21 cellular contexts compared by ENCODE assay signal in genomic region chrX:54048413-54048812, GRCh38. TPM values are rescaled to one million over a fixed set of nuclear protein-coding genes. Genes with fewer than 3 reads are reported as not detected.
DNase-seq lines count a peak whose midpoint lies in the region; ATAC-seq, FAIRE-seq and TF ChIP-seq lines count a peak whose summit lies in the region.
"Had no signal": no experiment of that assay in that cellular context is flagged by ENCODE, and none has a peak within 500 bp of the region (broad histone marks: within the 10 kb centered on the region; RNA-seq: fewer than 3 reads in every experiment).

No MANE protein-coding gene starts in this region.

- no peaks in the 10 kb centered on the region for H3K9me1 ChIP-seq in K562 (ENCODE audit: control insufficient read depth, insufficient read depth, low read length)

- ATAC-seq in GM23338: no peak
- ATAC-seq in K562: no peak
- no peak for ATAC-seq in GM18517 (IDR thresholded peaks at IDR 0.05; ENCODE audit: unreplicated experiment)
- no peak for ATAC-seq in HG03565 (IDR thresholded peaks at IDR 0.05; ENCODE audit: unreplicated experiment)
- ATAC-seq: HCT116, SK-N-SH treated with all-trans-retinoic acid at 6 μM for 48 hours had no signal

- no peak for FAIRE-seq in K562 (lab: Jason Lieb, UNC)
- FAIRE-seq: D721Med, HTR-8/SVneo had no signal

- intact Hi-C loops in K562 (cut with micrococcal nuclease): loop anchor here (10.0 kb wide), 2 partner anchors 364 to 586 kb away; partner anchors contain the start of gene HUWE1

- in situ Hi-C loops in K562 (cut with MboI): no loop called here

- H3K36me3 ChIP-seq in GM23338 (ENCODE audit: insufficient read depth) (no peaks in the 10 kb centered on the region), K562 (ENCODE audit: control insufficient read depth, insufficient read depth, low read length) (no peaks in the 10 kb centered on the region), neural cell (ENCODE audit: insufficient read depth, low read length) (no peaks in the 10 kb centered on the region)

- H3K27me3 ChIP-seq in GM23338 (ENCODE audit: insufficient read depth) (no peaks in the 10 kb centered on the region), K562 (ENCODE audit: control insufficient read depth in 2 of 2, insufficient read depth in 2 of 2, low read length in 2 of 2) (no peaks in the 10 kb centered on the region), neural cell (ENCODE audit: insufficient read depth, low read depth, low read length) (no peaks in the 10 kb centered on the region)

- no peak overlapping the region for H3K4me3 Mint-ChIP-seq in GM23338
- H3K4me3 Mint-ChIP-seq: CD14-positive monocyte had no signal

- no peak for TF ChIP-seq RAD21 in K562 (CRISPR knock-in tag; conservative IDR thresholded peaks at IDR 0.05 in 1 of 2, IDR thresholded peaks at IDR 0.05 in 1 of 2)
- no peak for TF ChIP-seq RAD21 in neural cell (conservative IDR thresholded peaks at IDR 0.05)

- H3K4me3 ChIP-seq in GM23338 (no peak overlapping the region), K562 (no peak overlapping the region), neural cell (ENCODE audit: low read length) (no peak overlapping the region)

- DNase-seq in NCI-H2107 treated with DMSO at 0.1 percent for 48 hours (lab: John Stamatoyannopoulos, UW; ENCODE audit: unreplicated experiment): peak; percentile 42
- no peak for DNase-seq in NCI-H2107 (lab: John Stamatoyannopoulos, UW)
- no peak for DNase-seq in GM23338 (ENCODE audit: low spot score)
- DNase-seq in K562 (ENCODE audit: extremely low read depth in 1 of 4, low spot score in 3 of 4): no peak
- DNase-seq in kidney glomerular epithelial cell (lab: John Stamatoyannopoulos, UW): no peak
- DNase-seq: DMS79; Kasumi-1; NCI-H1048; NCI-H1417 treated with DMSO at 0.1 percent for 48 hours; NCI-H1930; NCI-H2171; NK-92 treated with Interleukin-12 subunit alpha and Interleukin-12 subunit beta, amount 100 ng/mL, for 24 hours had no signal

- H3K27ac ChIP-seq in GM23338 (ENCODE audit: low read depth): no peak overlapping the region
- H3K27ac ChIP-seq in K562 (ENCODE audit: extremely low read depth, low read depth, low read length): no peak overlapping the region
- H3K27ac ChIP-seq in neural cell (ENCODE audit: low read length): peak overlapping the region; percentile 8
- H3K27ac ChIP-seq: RWPE1 had no signal

- H2AFZ ChIP-seq in GM23338: 0 out of 2 replicates have a peak overlapping the region, but pooled peaks have one; percentile 18
- H2AFZ ChIP-seq in K562 (ENCODE audit: low read depth, low read length): no peak overlapping the region
- no peak overlapping the region for H2AFZ ChIP-seq in neural cell (ENCODE audit: low read depth, low read length)

- H3K4me1 ChIP-seq in GM23338 (ENCODE audit: insufficient read depth) (peaks cover 3% of the 10 kb centered on the region; the same call in 1 of the 2 replicates), K562 (replicated peaks in 1 of 2; ENCODE audit: control insufficient read depth in 2 of 2, insufficient read depth in 2 of 2, low read length in 2 of 2) (peaks cover 0 to 6% of the 10 kb centered on the region in 2 experiments; a peak in 3 of 5 replicates)

- H3K36me3 Mint-ChIP-seq in GM23338 (ENCODE audit: low read depth): peaks cover under 1% of the 10 kb centered on the region; the same call in 2 of the 3 replicates
- H3K36me3 Mint-ChIP-seq: CD14-positive monocyte had no signal

- POLR2A ChIA-PET in K562 (lab: Yijun Ruan, JAX): no interaction called here

- no peaks in the 10 kb centered on the region for H4K20me1 ChIP-seq in GM23338 (replicated peaks; ENCODE audit: insufficient read depth)
- H4K20me1 ChIP-seq in K562 (replicated peaks; ENCODE audit: control insufficient read depth, insufficient read depth, low read length): no peaks in the 10 kb centered on the region
- H4K20me1 ChIP-seq in neural cell (ENCODE audit: insufficient read depth): no peaks in the 10 kb centered on the region

- peaks cover 30% of the 10 kb centered on the region for H3K4me1 Mint-ChIP-seq in GM23338

- no peak for TF ChIP-seq CTCF in GM23338 (conservative IDR thresholded peaks at IDR 0.05; ENCODE audit: low read depth in 2 of 2)
- no peak for TF ChIP-seq CTCF in K562 (IDR thresholded peaks at IDR 0.05 in 2 of 3, conservative IDR thresholded peaks at IDR 0.05 in 1 of 3; ENCODE audit: insufficient read depth in 2 of 3, low read depth in 1 of 3, low read length in 3 of 3)
- TF ChIP-seq CTCF in neural cell (IDR thresholded peaks at IDR 0.05; ENCODE audit: poor library complexity, severe bottlenecking): no peak

- H3K9me3 Mint-ChIP-seq in GM23338: peaks cover 4% of the 10 kb centered on the region; the same call in 2 of the 3 replicates

- BruUV-seq in K562 (replicated peaks; lab: Mats Ljungman, UMichigan): no TSS peak

- H3K9ac ChIP-seq in K562 (ENCODE audit: insufficient read depth in 1 of 2, low read depth in 2 of 2, low read length in 2 of 2) (no peak overlapping the region), neural cell (ENCODE audit: low read length) (no peak overlapping the region)

- H3K27me3 Mint-ChIP-seq in GM23338 (ENCODE audit: insufficient read depth, low read depth, poor library complexity): peaks cover 3% of the 10 kb centered on the region

- H3K79me2 ChIP-seq in GM23338 (replicated peaks; ENCODE audit: insufficient read depth) (no peaks in the 10 kb centered on the region), K562 (ENCODE audit: control insufficient read depth, insufficient read depth, low read length) (peaks cover 4% of the 10 kb centered on the region), neural cell (replicated peaks; ENCODE audit: insufficient read depth, low read length) (no peaks in the 10 kb centered on the region)

- H3K27ac Mint-ChIP-seq in GM23338: peak overlapping the region; percentile 59; the same call in 1 of the 2 replicates

- CTCF ChIA-PET in K562 (lab: Yijun Ruan, JAX; ENCODE audit: low intra/inter-chr PET ratio): no interaction called here

- no peaks in the 10 kb centered on the region for H3K9me3 ChIP-seq in K562 (replicated peaks; ENCODE audit: control insufficient read depth, insufficient read depth, low read depth, low read length)
- no peaks in the 10 kb centered on the region for H3K9me3 ChIP-seq in neural cell (ENCODE audit: low read length)

- TF ChIP-seq POLR2A in K562 (conservative IDR thresholded peaks at IDR 0.05): no peak

- TF ChIP-seq EP300 in K562 (IDR thresholded peaks at IDR 0.05; ENCODE audit: low read length) (no peak), neural cell (conservative IDR thresholded peaks at IDR 0.05; ENCODE audit: poor library complexity, severe bottlenecking) (no peak)

- H3K4me2 ChIP-seq in GM23338 (no peak overlapping the region), K562 (ENCODE audit: insufficient read depth, low read length) (no peak overlapping the region), neural cell (ENCODE audit: low read length) (no peak overlapping the region)

- H3K9me2 ChIP-seq in GM23338 (ENCODE audit: insufficient read depth): no peaks in the 10 kb centered on the region
- H3K9me2 ChIP-seq in neural cell (ENCODE audit: insufficient read depth, low read length): no peaks in the 10 kb centered on the region

- WGBS in K562 (ENCODE audit: insufficient coverage, low coverage, missing lambda C conversion rate): 8% methylated on average over 1 of the region's 1 CpG

- H3F3A ChIP-seq in GM23338 (replicated peaks; ENCODE audit: low read depth): no peaks in the 10 kb centered on the region
- peaks cover 5% of the 10 kb centered on the region for H3F3A ChIP-seq in neural cell (ENCODE audit: insufficient read depth, low read length, poor library complexity, severe bottlenecking)

TF ChIP-seq in GM23338, 12 proteins besides CTCF, POLR2A, EP300 and RAD21 (continues in another document):
- TF ChIP-seq NANOG (IDR thresholded peaks at IDR 0.05; ENCODE audit: borderline replicate concordance) (no peak), EZH2 (IDR thresholded peaks at IDR 0.05; ENCODE audit: low read depth, unreplicated experiment) (no peak)

TF ChIP-seq in K562, 482 proteins besides CTCF, POLR2A, EP300 and RAD21 (continues in another document):
- TF ChIP-seq MAFG (tag; conservative IDR thresholded peaks at IDR 0.05) (peak; percentile 47), C11orf30 (IDR thresholded peaks at IDR 0.05; ENCODE audit: low read depth) (peak; percentile 73), ZC3H8 (IDR thresholded peaks at IDR 0.05) (no peak), SIN3B (IDR thresholded peaks at IDR 0.05; ENCODE audit: low read depth) (no peak), ZNF316 (IDR thresholded peaks at IDR 0.05) (peak; percentile 81), SMAD3 (CRISPR knock-in tag; conservative IDR thresholded peaks at IDR 0.05) (no peak)

RNA-seq across cellular contexts. Expression of gene PHF8, which starts 4.1 kb away (rescaled TPM):
- 30.6 and 47.5 TPM in 2 replicates for total RNA-seq in GM23338 (2014; rRNA removed; shearing (Covaris generic))
- polyA plus RNA-seq in GM23338 (2016; fragmentation: Nextera tagmentation; extraction: Ambion mirVana) (9.8 and 12.8 TPM in 2 replicates), K562 (2011; rRNA removed) (12.1 and 16.8 TPM in 2 replicates), K562 (2014; fragmentation: Illumina TruSeq; extraction: Trizol) (18.8 and 19.4 TPM in 2 replicates), K562 (2014; fragmentation: Nextera tagmentation; extraction: Ambion mirVana) (1 to 10 TPM; 2.5 to 2.9 TPM), K562 (2014; rRNA removed) (11.4 and 12.5 TPM in 2 replicates), neural cell (9.8 and 10.2 TPM in 2 replicates)
- total RNA-seq in K562 (2011; cell fraction: chromatin; rRNA removed; ENCODE audit: low replicate concordance): 113 and 120 TPM in 2 replicates
- total RNA-seq in K562 (2011; cell fraction: nucleolus; rRNA removed): 54.2 and 56.8 TPM in 2 replicates
- 59.9 and 65.1 TPM in 2 replicates for total RNA-seq in K562 (2011; cell fraction: nucleoplasm; rRNA removed)
- total RNA-seq in K562 (2014; rRNA removed) (12.2 and 14.5 TPM in 2 replicates), K562 (2014; rRNA removed; fragmentation: Illumina TruSeq; extraction: Trizol) (7.9 and 8.0 TPM in 2 replicates), K562 (2015; rRNA removed; fragmentation: Illumina TruSeq; extraction: Trizol) (9.0 and 9.7 TPM in 2 replicates), K562 (2021) (25.5 and 25.7 TPM in 2 replicates)
- 13.9 and 15.6 TPM in 2 replicates for polyA plus RNA-seq in K562 (2011; cell fraction: cytosol; rRNA removed)
- polyA plus RNA-seq in K562 (2011; cell fraction: nucleus; rRNA removed): 64.6 and 65.8 TPM in 2 replicates
- 13.3 and 20.2 TPM in 2 replicates for polyA plus RNA-seq in K562 (2012)
- 25.2 and 29.7 TPM in 2 replicates for polyA minus RNA-seq in K562 (2011; rRNA and poly(A)+ RNA removed)
- polyA minus RNA-seq in K562 (2011; cell fraction: cytosol; rRNA and poly(A)+ RNA removed): 22.7 and 29.1 TPM in 2 replicates
- 24.2 and 35.7 TPM in 2 replicates for polyA minus RNA-seq in K562 (2011; cell fraction: nucleus; rRNA and poly(A)+ RNA removed)
- 41.1 and 42.6 TPM in 2 replicates for polyA minus RNA-seq in neural cell
